8 cellular contexts compared by ENCODE assay signal in genomic region chr1:47996406-47997226, GRCh38. TPM values are rescaled to one million over a fixed set of nuclear protein-coding genes. Genes with fewer than 3 reads are reported as not detected.
DNase-seq lines count a peak whose midpoint lies in the region; ATAC-seq and TF ChIP-seq lines count a peak whose summit lies in the region.

No MANE protein-coding gene starts in this region.

- in situ Hi-C loops in G401 (cut with HindIII; ENCODE audit: low sequenced_read_pairs): no loop called here

- H3K36me3 ChIP-seq in duodenal mucosa (ENCODE audit: control insufficient read depth in 1 of 2, insufficient read depth in 2 of 2, low read length in 2 of 2): no peaks in the 10 kb centered on the region
- no peaks in the 10 kb centered on the region for H3K36me3 ChIP-seq in mucosa of descending colon (ENCODE audit: low read depth)
- no peaks in the 10 kb centered on the region for H3K36me3 ChIP-seq in vagina

- DNase-seq in activated T-cell treated with anti-CD3 and anti-CD28 coated beads, Interleukin-2, amount 50 U/mL, for 72 hours: no peak
- no peak for DNase-seq in activated T-cell treated with anti-CD3 and anti-CD28 coated beads, Interleukin-2, amount 50 U/mL, for 1 hour
- DNase-seq in mucosa of descending colon: peak in 2 of 3 donors; percentile 29 to 40
- DNase-seq in vagina (ENCODE audit: extremely low spot score in 2 of 2): peak; percentile 77 to 86
- no peak for DNase-seq in NCI-H345 (lab: John Stamatoyannopoulos, UW)
- DNase-seq in G401 (ENCODE audit: low spot score): no peak

- TF ChIP-seq POLR2A in vagina (IDR thresholded peaks at IDR 0.05): no peak

- intact Hi-C loops in mucosa of descending colon (cut with DNase I, micrococcal nuclease): no loop called here
- intact Hi-C loops in vagina (cut with DNase I): loop anchor here (5.0 kb wide), 1 partner anchor 209 kb away; no protein-coding TSS in a partner anchor

- H3K4me1 ChIP-seq in duodenal mucosa (ENCODE audit: control insufficient read depth in 1 of 2, insufficient read depth in 2 of 2, low read length in 2 of 2): no peaks in the 10 kb centered on the region
- peaks cover 3% of the 10 kb centered on the region for H3K4me1 ChIP-seq in mucosa of descending colon (ENCODE audit: low read depth)
- peaks cover 40% of the 10 kb centered on the region for H3K4me1 ChIP-seq in vagina

- H3K9ac ChIP-seq in duodenal mucosa (ENCODE audit: low read depth in 1 of 2, low read length in 2 of 2): peak overlapping the region in 1 of 2 donors; percentile 26

- H3K27ac ChIP-seq in duodenal mucosa (ENCODE audit: low read depth, low read length): peak overlapping the region; percentile 36
- H3K27ac ChIP-seq in vagina: peak overlapping the region; percentile 87

- H3K4me3 ChIP-seq in duodenal mucosa (ENCODE audit: low read depth in 1 of 2, low read length in 2 of 2): peak overlapping the region; percentile 46 to 48
- H3K4me3 ChIP-seq in mucosa of descending colon: peak overlapping the region; percentile 17
- peak overlapping the region; percentile 72 to 78 for H3K4me3 ChIP-seq in vagina

- H3K9me3 ChIP-seq in duodenal mucosa (ENCODE audit: control insufficient read depth in 1 of 2, low read length in 2 of 2) (no peaks in the 10 kb centered on the region), mucosa of descending colon (no peaks in the 10 kb centered on the region), vagina (no peaks in the 10 kb centered on the region)

- TF ChIP-seq CTCF in mucosa of descending colon (IDR thresholded peaks at IDR 0.05) (no peak), vagina (IDR thresholded peaks at IDR 0.05) (no peak)

- H3K36me3 Mint-ChIP-seq in activated T-cell treated with anti-CD3 and anti-CD28 coated beads, Interleukin-2, amount 50 U/mL, for 72 hours (ENCODE audit: insufficient read depth in 2 of 2): peaks cover 0 to 2% of the 10 kb centered on the region in 2 donors

- no peaks in the 10 kb centered on the region for H3K9me3 Mint-ChIP-seq in activated T-cell treated with anti-CD3 and anti-CD28 coated beads, Interleukin-2, amount 50 U/mL, for 72 hours

- H3K27me3 ChIP-seq in duodenal mucosa (ENCODE audit: control insufficient read depth in 1 of 2, insufficient read depth in 2 of 2, low read length in 2 of 2) (peaks cover 10 to 21% of the 10 kb centered on the region in 2 donors), vagina (no peaks in the 10 kb centered on the region)

- peak in 1 of 2 donors; percentile 15 for ATAC-seq in activated T-cell treated with anti-CD3 and anti-CD28 coated beads, Interleukin-2, amount 50 U/mL, for 72 hours (replicated peaks in 1 of 2)
- peak; percentile 23 for ATAC-seq in mucosa of descending colon
- ATAC-seq in HG02642 (IDR thresholded peaks at IDR 0.05; ENCODE audit: poor library complexity, unreplicated experiment): no peak

- H3K27me3 Mint-ChIP-seq in activated T-cell treated with anti-CD3 and anti-CD28 coated beads, Interleukin-2, amount 50 U/mL, for 72 hours (ENCODE audit: low read depth): peaks cover 53% of the 10 kb centered on the region

- no peak overlapping the region for H3K27ac Mint-ChIP-seq in activated T-cell treated with anti-CD3 and anti-CD28 coated beads, Interleukin-2, amount 50 U/mL, for 72 hours

- H3K4me3 Mint-ChIP-seq in activated T-cell treated with anti-CD3 and anti-CD28 coated beads, Interleukin-2, amount 50 U/mL, for 72 hours: peak overlapping the region; percentile 61 to 79

- no peaks in the 10 kb centered on the region for H3K4me1 Mint-ChIP-seq in activated T-cell treated with anti-CD3 and anti-CD28 coated beads, Interleukin-2, amount 50 U/mL, for 72 hours (ENCODE audit: low read depth)

RNA-seq across cellular contexts. Expression of gene TRABD2B, which starts 0.6 kb away (rescaled TPM):
- not detected for total RNA-seq in activated T-cell treated with anti-CD3 and anti-CD28 coated beads, Interleukin-2, amount 50 U/mL, for 72 hours
- total RNA-seq in mucosa of descending colon (1 to 10 TPM in 2 of 3 donors, under 1 TPM in 1; 0.35 to 2.0 (median 2.0) TPM), vagina (5.6 TPM)
- total RNA-seq in G401 (2014; rRNA removed; shearing (Covaris generic)): not detected in 2 replicates

Comparison
In these comparisons a context has a peak if more than half of its experiments do, and no peak if none do; other contexts are left out.
1. DNase-seq: peak in mucosa of descending colon (2 of 3) and vagina (2 of 2); none in activated T-cell treated with anti-CD3 and anti-CD28 coated beads, Interleukin-2, amount 50 U/mL, for 72 hours (0 of 2), activated T-cell treated with anti-CD3 and anti-CD28 coated beads, Interleukin-2, amount 50 U/mL, for 1 hour (single experiment), NCI-H345 (single experiment) and G401 (single experiment).
2. H3K4me3 ChIP-seq: peak in every context shown above with its lines; median percentile 75 in vagina; 47 in duodenal mucosa; 17 in mucosa of descending colon.